Comparison of ENCODE assay signal across 10 cellular contexts in genomic region chr4:98626350-98626749, GRCh38. TPM values are rescaled to one million over a fixed set of nuclear protein-coding genes. Genes with fewer than 3 reads are reported as not detected.
DNase-seq lines count a peak whose midpoint lies in the region; ATAC-seq and TF ChIP-seq lines count a peak whose summit lies in the region.
"Had no signal": no experiment of that assay in that cellular context is flagged by ENCODE, and none has a peak within 500 bp of the region (broad histone marks: within the 10 kb centered on the region; RNA-seq: fewer than 3 reads in every experiment).

No MANE protein-coding gene starts in this region.

- H3K9me3 Mint-ChIP-seq in glutamatergic neuron (ENCODE audit: unreplicated experiment), result no peaks in the 10 kb centered on the region

- ATAC-seq in GM21360 (IDR thresholded peaks at IDR 0.05; ENCODE audit: unreplicated experiment), result no peak
- no peak for ATAC-seq in HG02852 (IDR thresholded peaks at IDR 0.05; ENCODE audit: unreplicated experiment)

- H3K27ac Mint-ChIP-seq in glutamatergic neuron (ENCODE audit: unreplicated experiment), result no peak overlapping the region

- no peaks in the 10 kb centered on the region for H3K27me3 Mint-ChIP-seq in glutamatergic neuron (ENCODE audit: unreplicated experiment)

- peaks cover 26% of the 10 kb centered on the region for H3K4me1 Mint-ChIP-seq in glutamatergic neuron (ENCODE audit: low read depth, unreplicated experiment)

- H3K4me3 Mint-ChIP-seq in glutamatergic neuron (ENCODE audit: unreplicated experiment), result no peak overlapping the region

- peaks cover 5% of the 10 kb centered on the region for H3K36me3 Mint-ChIP-seq in glutamatergic neuron (ENCODE audit: unreplicated experiment)

- H3K4me3 ChIP-seq in AG09309 (ENCODE audit: control insufficient read depth, low read depth, low read length), result no peak overlapping the region

- TF ChIP-seq CTCF in AG09309 (IDR thresholded peaks at IDR 0.05; ENCODE audit: control insufficient read depth, insufficient read depth, low read depth, low read length, missing control alignments), result peak; percentile 20
- TF ChIP-seq CTCF in glutamatergic neuron (IDR thresholded peaks at IDR 0.05; ENCODE audit: partially characterized antibody, unreplicated experiment), result no peak

- DNase-seq in AG09309 (ENCODE audit: low read depth) (peak; percentile 47), HS-5 (ENCODE audit: low read depth) (peak; percentile 77), brain pericyte (ENCODE audit: low read depth, low spot score) (peak; percentile 75), lung microvascular endothelial cell (ENCODE audit: low read depth in 2 of 2) (peak; percentile 77 to 88), NCI-H128 (lab: John Stamatoyannopoulos, UW; ENCODE audit: unreplicated experiment) (no peak), glutamatergic neuron (no peak)
- DNase-seq: activated gamma-delta T cell, NCI-H1048 had no signal

RNA-seq across cellular contexts. Expression of gene TSPAN5, which starts 32.1 kb away (rescaled TPM):
- total RNA-seq in lung microvascular endothelial cell (74.3 and 83.9 TPM in 2 replicates), glutamatergic neuron (ENCODE audit: unreplicated experiment) (40.5 TPM)

Comparison
In these comparisons a context has a peak if more than half of its experiments do, and no peak if none do; other contexts are left out.
1. DNase-seq: peak in AG09309 (single experiment), HS-5 (single experiment), brain pericyte (single experiment) and lung microvascular endothelial cell (2 of 2); none in NCI-H128 (single experiment) and glutamatergic neuron (single experiment).